Comparison of ENCODE assay signal across 16 cellular contexts in genomic region chr14:21964180-21964579, GRCh38.
DNase-seq lines count a peak whose midpoint lies in the region; ATAC-seq and TF ChIP-seq lines count a peak whose summit lies in the region.
"Had no signal": no experiment of that assay in that cellular context is flagged by ENCODE, and none has a peak within 500 bp of the region (broad histone marks: within the 10 kb centered on the region; RNA-seq: fewer than 3 reads in every experiment).

No MANE protein-coding gene starts in this region.

- DNase-seq in activated CD4-positive, alpha-beta T cell treated with anti-CD3 and anti-CD28 coated beads, Interleukin-2, amount 10 ng/mL, durations not matched to agents 24 days and 14 days = no peak
- no peak for DNase-seq in activated CD4-positive, alpha-beta T cell treated with anti-CD3 and anti-CD28 coated beads, Interleukin-2, amount 50 U/mL, for 1 hour
- DNase-seq in CD4-positive, alpha-beta T cell = no peak
- no peak for DNase-seq in activated naive CD8-positive, alpha-beta T cell treated with anti-CD3 and anti-CD28 coated beads, Interleukin-2, amount 10 ng/mL, durations not matched to agents 7 days and 5 days
- DNase-seq in mesenchymal stem cell = no peak
- DNase-seq: GDM1, GOT3, KBM-7, NCI-H1105, NCI-H1694, NCI-H226, NCI-H524 treated with DMSO at 0.1 percent for 48 hours had no signal

- H3K9ac ChIP-seq in Loucy (ENCODE audit: low read depth, low read length, poor library complexity, severe bottlenecking) (no peak overlapping the region), mesenchymal stem cell (ENCODE audit: low read length) (no peak overlapping the region)
- H3K9ac ChIP-seq: BLaER1 had no signal

- 80% methylated on average over 1 of the region's 1 CpG for WGBS in mesenchymal stem cell

- H3K4me3 Mint-ChIP-seq in activated CD4-positive, alpha-beta T cell treated with anti-CD3 and anti-CD28 coated beads, Interleukin-2, amount 10 ng/mL, durations not matched to agents 24 days and 14 days = peak overlapping the region; percentile 19
- H3K4me3 Mint-ChIP-seq in CD4-positive, alpha-beta T cell = no peak overlapping the region
- H3K4me3 Mint-ChIP-seq in activated naive CD8-positive, alpha-beta T cell treated with anti-CD3 and anti-CD28 coated beads, Interleukin-2, amount 10 ng/mL, durations not matched to agents 7 days and 5 days = peak overlapping the region; percentile 60

- intact Hi-C loops in activated CD4-positive, alpha-beta T cell treated with anti-CD3 and anti-CD28 coated beads, Interleukin-2, amount 10 ng/mL, durations not matched to agents 24 days and 14 days (cut with micrococcal nuclease) = loop anchor here (5.0 kb wide), 1 partner anchor 42 kb away; no protein-coding TSS in a partner anchor
- intact Hi-C loops in CD4-positive, alpha-beta T cell (cut with DNase I, micrococcal nuclease) = no loop called here

- H3K27ac Mint-ChIP-seq in activated CD4-positive, alpha-beta T cell treated with anti-CD3 and anti-CD28 coated beads, Interleukin-2, amount 10 ng/mL, durations not matched to agents 24 days and 14 days = peak overlapping the region; percentile 22
- H3K27ac Mint-ChIP-seq in CD4-positive, alpha-beta T cell = peak overlapping the region; percentile 22
- peak overlapping the region; percentile 56 for H3K27ac Mint-ChIP-seq in activated naive CD8-positive, alpha-beta T cell treated with anti-CD3 and anti-CD28 coated beads, Interleukin-2, amount 10 ng/mL, durations not matched to agents 7 days and 5 days

- H3F3A ChIP-seq in Loucy (ENCODE audit: low read depth) = no peaks in the 10 kb centered on the region

- H3K27me3 Mint-ChIP-seq in activated CD4-positive, alpha-beta T cell treated with anti-CD3 and anti-CD28 coated beads, Interleukin-2, amount 10 ng/mL, durations not matched to agents 24 days and 14 days = peaks cover 5% of the 10 kb centered on the region
- no peaks in the 10 kb centered on the region for H3K27me3 Mint-ChIP-seq in CD4-positive, alpha-beta T cell
- H3K27me3 Mint-ChIP-seq in activated naive CD8-positive, alpha-beta T cell treated with anti-CD3 and anti-CD28 coated beads, Interleukin-2, amount 10 ng/mL, durations not matched to agents 7 days and 5 days = peaks cover 2% of the 10 kb centered on the region

- H3K36me3 Mint-ChIP-seq in activated CD4-positive, alpha-beta T cell treated with anti-CD3 and anti-CD28 coated beads, Interleukin-2, amount 10 ng/mL, durations not matched to agents 24 days and 14 days (ENCODE audit: low read depth) = no peaks in the 10 kb centered on the region
- no peaks in the 10 kb centered on the region for H3K36me3 Mint-ChIP-seq in CD4-positive, alpha-beta T cell (ENCODE audit: low read depth)
- no peaks in the 10 kb centered on the region for H3K36me3 Mint-ChIP-seq in activated naive CD8-positive, alpha-beta T cell treated with anti-CD3 and anti-CD28 coated beads, Interleukin-2, amount 10 ng/mL, durations not matched to agents 7 days and 5 days

- no peaks in the 10 kb centered on the region for H3K9me2 ChIP-seq in Loucy (replicated peaks; ENCODE audit: low read depth, low read length)

- H3K4me1 ChIP-seq in Loucy (ENCODE audit: insufficient read depth, low read length, poor library complexity, severe bottlenecking) (peaks cover 31% of the 10 kb centered on the region), mesenchymal stem cell (ENCODE audit: control insufficient read depth, insufficient read depth, low read depth, low read length) (no peaks in the 10 kb centered on the region)
- H3K4me1 ChIP-seq: BLaER1 had no signal

- no peak overlapping the region for H2BK15ac ChIP-seq in mesenchymal stem cell (ENCODE audit: low read depth, poor library complexity, severe bottlenecking)

- H3K9me3 Mint-ChIP-seq in activated CD4-positive, alpha-beta T cell treated with anti-CD3 and anti-CD28 coated beads, Interleukin-2, amount 10 ng/mL, durations not matched to agents 24 days and 14 days = no peaks in the 10 kb centered on the region
- no peaks in the 10 kb centered on the region for H3K9me3 Mint-ChIP-seq in CD4-positive, alpha-beta T cell
- no peaks in the 10 kb centered on the region for H3K9me3 Mint-ChIP-seq in activated naive CD8-positive, alpha-beta T cell treated with anti-CD3 and anti-CD28 coated beads, Interleukin-2, amount 10 ng/mL, durations not matched to agents 7 days and 5 days

- H3K18ac ChIP-seq in mesenchymal stem cell (ENCODE audit: low read depth in 1 of 2, low read length in 2 of 2) = no peak overlapping the region

- CTCF ChIA-PET in CD4-positive, alpha-beta T cell (lab: Charles Lee) = interaction anchor here (0.8 to 1.8 kb wide), 3 partner anchors 10 to 606 kb away, joined by 3 to 9 read pairs (median 5); no protein-coding TSS in a partner anchor

- no peak overlapping the region for H3K14ac ChIP-seq in mesenchymal stem cell (ENCODE audit: low read length in 2 of 2)

- no peaks in the 10 kb centered on the region for H3K27me3 ChIP-seq in CD4-positive, alpha-beta T cell (ENCODE audit: control insufficient read depth, insufficient read depth, low read length)
- H3K27me3 ChIP-seq in Loucy (ENCODE audit: insufficient read depth, low read length, poor library complexity, severe bottlenecking) = no peaks in the 10 kb centered on the region
- peaks cover 0 to 3% of the 10 kb centered on the region in 2 experiments for H3K27me3 ChIP-seq in mesenchymal stem cell (ENCODE audit: control insufficient read depth in 1 of 2, insufficient read depth in 1 of 2, low read length in 2 of 2)
- H3K27me3 ChIP-seq: BLaER1 had no signal

- H2BK5ac ChIP-seq in mesenchymal stem cell (ENCODE audit: low read depth, low read length, poor library complexity, severe bottlenecking) = no peak overlapping the region

- ATAC-seq in CD4-positive, alpha-beta T cell (ENCODE audit: poor library complexity) = peak; percentile 12
- ATAC-seq in activated naive CD8-positive, alpha-beta T cell treated with anti-CD3 and anti-CD28 coated beads, Interleukin-2, amount 10 ng/mL, durations not matched to agents 7 days and 5 days (ENCODE audit: low read depth) = no peak
- no peak for ATAC-seq in GM21526 (IDR thresholded peaks at IDR 0.05; ENCODE audit: low FRiP score, unreplicated experiment)
- ATAC-seq: GM12878 had no signal

- H2BK12ac ChIP-seq in mesenchymal stem cell (ENCODE audit: low read length in 2 of 2) = no peak overlapping the region

- H3K36me3 ChIP-seq in Loucy (ENCODE audit: insufficient read depth, low read length) = no peaks in the 10 kb centered on the region
- H3K36me3 ChIP-seq in mesenchymal stem cell (ENCODE audit: control insufficient read depth in 1 of 2, insufficient read depth in 2 of 2, low read depth in 1 of 2, low read length in 2 of 2) = no peaks in the 10 kb centered on the region
- H3K36me3 ChIP-seq: BLaER1 had no signal

- no peaks in the 10 kb centered on the region for H3K9me3 ChIP-seq in CD4-positive, alpha-beta T cell (ENCODE audit: control insufficient read depth, low read length)
- H3K9me3 ChIP-seq in Loucy (ENCODE audit: insufficient read depth, low read depth, low read length) = no peaks in the 10 kb centered on the region
- peaks cover 3% of the 10 kb centered on the region for H3K9me3 ChIP-seq in mesenchymal stem cell (ENCODE audit: control insufficient read depth, low read length)
- H3K9me3 ChIP-seq: BLaER1 had no signal

- no peaks in the 10 kb centered on the region for H3K79me1 ChIP-seq in mesenchymal stem cell (replicated peaks; ENCODE audit: low read length, poor library complexity, severe bottlenecking)

- no peaks in the 10 kb centered on the region for H4K20me1 ChIP-seq in Loucy (ENCODE audit: insufficient read depth, low read length, poor library complexity, severe bottlenecking)
- H4K20me1 ChIP-seq: BLaER1 had no signal

- H2AK5ac ChIP-seq in mesenchymal stem cell (ENCODE audit: low read length, severe bottlenecking) = no peak overlapping the region

- peak overlapping the region; percentile 25 for H3K4me3 ChIP-seq in Loucy (ENCODE audit: low read length, poor library complexity, severe bottlenecking)
- no peak overlapping the region for H3K4me3 ChIP-seq in mesenchymal stem cell (ENCODE audit: insufficient read depth in 1 of 2, low read depth in 1 of 2, low read length in 2 of 2)
- H3K4me3 ChIP-seq: BLaER1, GM12878 had no signal

- POLR2A ChIA-PET in CD4-positive, alpha-beta T cell (lab: Charles Lee) = interaction anchor here (1.3 to 2.1 kb wide), 3 partner anchors 11 to 573 kb away, joined by 4 to 11 read pairs (median 7); no protein-coding TSS in a partner anchor
- POLR2A ChIA-PET in activated naive CD8-positive, alpha-beta T cell treated with anti-CD3 and anti-CD28 coated beads, Interleukin-2, amount 10 ng/mL, durations not matched to agents 7 days and 5 days (lab: Charles Lee) = no interaction called here

- H3K27ac ChIP-seq in CD4-positive, alpha-beta T cell (ENCODE audit: low read depth, low read length) = no peak overlapping the region
- no peak overlapping the region for H3K27ac ChIP-seq in mesenchymal stem cell (ENCODE audit: low read length, poor library complexity, severe bottlenecking)
- H3K27ac ChIP-seq: BLaER1 had no signal

- TF ChIP-seq CTCF in CD4-positive, alpha-beta T cell (IDR thresholded peaks at IDR 0.05) = no peak
- no peak for TF ChIP-seq CTCF in Loucy (conservative IDR thresholded peaks at IDR 0.05; ENCODE audit: low read length)

- no peak overlapping the region for H3K4ac ChIP-seq in mesenchymal stem cell (ENCODE audit: low read depth in 1 of 2, low read length in 2 of 2)

- no peak overlapping the region for H4K8ac ChIP-seq in mesenchymal stem cell (ENCODE audit: low read length)

- H2AFZ ChIP-seq in Loucy (ENCODE audit: low read length) (no peak overlapping the region), mesenchymal stem cell (ENCODE audit: low read depth, low read length) (no peak overlapping the region)

- no peak overlapping the region for H2BK120ac ChIP-seq in mesenchymal stem cell (ENCODE audit: low read depth, low read length)

- H3K4me2 ChIP-seq in Loucy (ENCODE audit: low read depth, low read length, poor library complexity, severe bottlenecking) (peak overlapping the region; percentile 50), mesenchymal stem cell (ENCODE audit: low read length, poor library complexity, severe bottlenecking) (no peak overlapping the region)
- H3K4me2 ChIP-seq: BLaER1 had no signal

- no peak overlapping the region for H3K23ac ChIP-seq in mesenchymal stem cell (ENCODE audit: low read length in 2 of 2)

- peaks cover 16% of the 10 kb centered on the region for H3K4me1 Mint-ChIP-seq in activated CD4-positive, alpha-beta T cell treated with anti-CD3 and anti-CD28 coated beads, Interleukin-2, amount 10 ng/mL, durations not matched to agents 24 days and 14 days
- peaks cover 25% of the 10 kb centered on the region for H3K4me1 Mint-ChIP-seq in CD4-positive, alpha-beta T cell (ENCODE audit: low read depth)
- peaks cover 15% of the 10 kb centered on the region for H3K4me1 Mint-ChIP-seq in activated naive CD8-positive, alpha-beta T cell treated with anti-CD3 and anti-CD28 coated beads, Interleukin-2, amount 10 ng/mL, durations not matched to agents 7 days and 5 days

- H3K79me2 ChIP-seq in Loucy (ENCODE audit: insufficient read depth, low read length) = no peaks in the 10 kb centered on the region

- no peak overlapping the region for H4K91ac ChIP-seq in mesenchymal stem cell (ENCODE audit: low read length)
